Comparison of ENCODE assay signal across 26 cellular contexts in genomic region chr3:95151590-95151989, GRCh38.
"Had no signal": no experiment of that assay in that cellular context is flagged by ENCODE, and none has a peak within 500 bp of the region (broad histone marks: within the 10 kb centered on the region; RNA-seq: fewer than 3 reads in every experiment).

No MANE protein-coding gene starts in this region.

- H3K27me3 Mint-ChIP-seq: dendritic cell treated with granulocyte-macrophage colony-stimulating factor and Interleukin-4, amounts not matched to agents 40 ng/mL and 50 ng/mL, for 4 days; naive thymus-derived CD4-positive, alpha-beta T cell; stimulated activated memory B cell treated with anti-CD40 and anti-IgM and Interleukin-4, amounts not matched to agents 10 μg/mL and 1 μg/mL and 100 μg/mL, for 72 hours; stimulated activated naive CD8-positive, alpha-beta T cell treated with anti-CD3 and anti-CD28 coated beads, Interleukin-15, Interleukin-2, amounts not matched to agents 100 ng/mL and 50 ng/mL, for 24 hours had no signal

- H3K4me2 ChIP-seq: hepatocyte had no signal

- H3K36me3 ChIP-seq: colonic mucosa, gastroesophageal sphincter, heart left ventricle, left lung, neutrophil, pancreas, prostate gland, right atrium auricular region, thoracic aorta, tibial nerve, upper lobe of left lung had no signal

- H3K4me3 ChIP-seq: colonic mucosa, gastroesophageal sphincter, heart left ventricle, hepatocyte, left lung, pancreas, prostate gland, right atrium auricular region, thoracic aorta, tibial nerve, upper lobe of left lung had no signal

- DNase-seq: colonic mucosa; effector CD8-positive, alpha-beta T cell; endodermal cell; foreskin fibroblast; heart left ventricle; left cardiac atrium; left lung; mesenchymal stem cell; midbrain; naive thymus-derived CD4-positive, alpha-beta T cell; pancreas; stimulated activated CD4-positive, alpha-beta T cell treated with anti-CD3 and anti-CD28 coated beads, Interleukin-2, amount 100 ng/mL, for 24 hours; stimulated activated CD4-positive, alpha-beta T cell treated with anti-CD3 and anti-CD28 coated beads, Interleukin-4, amount 100 ng/mL, for 4 hours; upper lobe of left lung had no signal

- H3K9me3 ChIP-seq: colonic mucosa, neutrophil, pancreas, prostate gland, right atrium auricular region, thoracic aorta, upper lobe of left lung had no signal

- H3K27ac ChIP-seq: colonic mucosa, epithelial cell of prostate, gastroesophageal sphincter, heart left ventricle, hepatocyte, left lung, neutrophil, pancreas, prostate gland, right atrium auricular region, thoracic aorta, tibial nerve, upper lobe of left lung had no signal

- H3K27me3 ChIP-seq: colonic mucosa, gastroesophageal sphincter, heart left ventricle, hepatocyte, left lung, neutrophil, right atrium auricular region, tibial nerve, upper lobe of left lung had no signal

- H3K27ac Mint-ChIP-seq: dendritic cell treated with granulocyte-macrophage colony-stimulating factor and Interleukin-4, amounts not matched to agents 40 ng/mL and 50 ng/mL, for 4 days; endodermal cell; naive thymus-derived CD4-positive, alpha-beta T cell; nephron; stimulated activated memory B cell treated with anti-CD40 and anti-IgM and Interleukin-4, amounts not matched to agents 10 μg/mL and 1 μg/mL and 100 μg/mL, for 72 hours; stimulated activated naive CD8-positive, alpha-beta T cell treated with anti-CD3 and anti-CD28 coated beads, Interleukin-15, Interleukin-2, amounts not matched to agents 100 ng/mL and 50 ng/mL, for 24 hours had no signal

- H3K4me3 Mint-ChIP-seq: dendritic cell treated with granulocyte-macrophage colony-stimulating factor and Interleukin-4, amounts not matched to agents 40 ng/mL and 50 ng/mL, for 4 days; endodermal cell; naive thymus-derived CD4-positive, alpha-beta T cell; nephron; stimulated activated memory B cell treated with anti-CD40 and anti-IgM and Interleukin-4, amounts not matched to agents 10 μg/mL and 1 μg/mL and 100 μg/mL, for 72 hours; stimulated activated naive CD8-positive, alpha-beta T cell treated with anti-CD3 and anti-CD28 coated beads, Interleukin-15, Interleukin-2, amounts not matched to agents 100 ng/mL and 50 ng/mL, for 24 hours had no signal

- H2AFZ ChIP-seq: hepatocyte had no signal

- H3K9me3 Mint-ChIP-seq: nephron had no signal

- H3K4me1 ChIP-seq: colonic mucosa, gastroesophageal sphincter, heart left ventricle, left lung, pancreas, prostate gland, right atrium auricular region, tibial nerve, upper lobe of left lung had no signal

- H3K36me3 Mint-ChIP-seq: naive thymus-derived CD4-positive, alpha-beta T cell; stimulated activated memory B cell treated with anti-CD40 and anti-IgM and Interleukin-4, amounts not matched to agents 10 μg/mL and 1 μg/mL and 100 μg/mL, for 72 hours had no signal

- H3K4me1 Mint-ChIP-seq: naive thymus-derived CD4-positive, alpha-beta T cell; nephron; stimulated activated memory B cell treated with anti-CD40 and anti-IgM and Interleukin-4, amounts not matched to agents 10 μg/mL and 1 μg/mL and 100 μg/mL, for 72 hours had no signal

- H3K79me2 ChIP-seq: hepatocyte had no signal
